ENCODE assay signal across 8 cellular contexts in genomic region chr5:144876990-144877389, GRCh38.
"Had no signal": no experiment of that assay in that cellular context is flagged by ENCODE, and none has a peak within 500 bp of the region (broad histone marks: within the 10 kb centered on the region; RNA-seq: fewer than 3 reads in every experiment).

No MANE protein-coding gene starts in this region.

- FAIRE-seq: G401.6, GM12878, GM12891, GM12892, GM18507, GM19239 had no signal

- DNase-seq: GDM1, GF-D8 had no signal

- ATAC-seq: GM12878 had no signal

- H3K4me3 ChIP-seq: GM12878 had no signal
